In genomic region chr4:36414248-36414647, GRCh38 we compare ENCODE assay signal across 12 cellular contexts.
DNase-seq lines count a peak whose midpoint lies in the region; TF ChIP-seq lines count a peak whose summit lies in the region.
"Had no signal": no experiment of that assay in that cellular context is flagged by ENCODE, and none has a peak within 500 bp of the region (broad histone marks: within the 10 kb centered on the region; RNA-seq: fewer than 3 reads in every experiment).

No MANE protein-coding gene starts in this region.

- H3K4me2 ChIP-seq in SU-DHL-6 (ENCODE audit: low read depth, low read length, poor library complexity, severe bottlenecking) (no peak overlapping the region), GM23248 (ENCODE audit: unreplicated experiment) (no peak overlapping the region)

- H3K27me3 Mint-ChIP-seq in mesothelial cell of epicardium (ENCODE audit: low read depth): peaks cover 37% of the 10 kb centered on the region

- TF ChIP-seq CTCF in GM06990 (IDR thresholded peaks at IDR 0.05; ENCODE audit: insufficient read depth, low read length, poor library complexity, severe bottlenecking) (peak; percentile 42), HL-60 (IDR thresholded peaks at IDR 0.05; ENCODE audit: insufficient read depth, low read length) (peak; percentile 2), SU-DHL-6 (IDR thresholded peaks at IDR 0.05; ENCODE audit: insufficient read depth, low read length, poor library complexity, severe bottlenecking) (peak; percentile 13), mesothelial cell of epicardium (IDR thresholded peaks at IDR 0.05; ENCODE audit: unreplicated experiment) (peak; percentile 19)

- H3K9me3 ChIP-seq in SU-DHL-6 (ENCODE audit: insufficient read depth, low read length) (no peaks in the 10 kb centered on the region), GM23248 (ENCODE audit: low read depth) (no peaks in the 10 kb centered on the region)

- H4K20me1 ChIP-seq in SU-DHL-6 (ENCODE audit: low read depth, low read length) (no peaks in the 10 kb centered on the region), GM23248 (ENCODE audit: insufficient read depth) (no peaks in the 10 kb centered on the region)

- no peak overlapping the region for H3K4me3 Mint-ChIP-seq in mesothelial cell of epicardium
- H3K4me3 Mint-ChIP-seq: WTC11 had no signal

- DNase-seq in GM06990 (ENCODE audit: extremely low read depth, insufficient read length): no peak
- no peak for DNase-seq in HL-60 (ENCODE audit: low read depth in 1 of 2, low spot score in 1 of 2)
- DNase-seq in mesothelial cell of epicardium (ENCODE audit: low spot score in 2 of 2, unreplicated experiment in 2 of 2): no peak
- no peak for DNase-seq in GDM1 (lab: John Stamatoyannopoulos, UW)
- DNase-seq in NCI-H128 (lab: John Stamatoyannopoulos, UW; ENCODE audit: unreplicated experiment): no peak
- DNase-seq in central memory CD4-positive, alpha-beta T cell: no peak
- DNase-seq in GM23248: no peak
- DNase-seq: activated naive CD4-positive, alpha-beta T cell treated with anti-CD3 and anti-CD28 coated beads, Interleukin-2, amount 50 U/mL, for 16 hours; NCI-H82 had no signal

- H3K4me1 Mint-ChIP-seq in mesothelial cell of epicardium: no peaks in the 10 kb centered on the region
- H3K4me1 Mint-ChIP-seq: WTC11 had no signal

- H3K9ac ChIP-seq in SU-DHL-6 (ENCODE audit: low read length) (no peak overlapping the region), GM23248 (no peak overlapping the region)

- H3K36me3 ChIP-seq in GM06990 (ENCODE audit: control insufficient read depth, insufficient read depth, low read length) (no peaks in the 10 kb centered on the region), SU-DHL-6 (ENCODE audit: low read length) (no peaks in the 10 kb centered on the region), GM23248 (ENCODE audit: low read depth) (no peaks in the 10 kb centered on the region)

- no peak overlapping the region for H3K27ac Mint-ChIP-seq in mesothelial cell of epicardium
- H3K27ac Mint-ChIP-seq: WTC11 had no signal

- no peaks in the 10 kb centered on the region for H3K79me2 ChIP-seq in SU-DHL-6 (ENCODE audit: insufficient read depth, low read length)
- no peaks in the 10 kb centered on the region for H3K79me2 ChIP-seq in GM23248 (ENCODE audit: insufficient read depth)

- H3K4me3 ChIP-seq in GM06990 (replicated peaks; ENCODE audit: low read depth, low read length) (no peak overlapping the region), HL-60 (replicated peaks; ENCODE audit: insufficient read depth, low read length) (no peak overlapping the region), SU-DHL-6 (ENCODE audit: insufficient read depth, low read length, poor library complexity, severe bottlenecking) (no peak overlapping the region), GM23248 (no peak overlapping the region)

- H3K27me3 ChIP-seq in GM06990 (replicated peaks; ENCODE audit: control insufficient read depth, insufficient read depth, low read length) (no peaks in the 10 kb centered on the region), HL-60 (ENCODE audit: insufficient read depth, poor library complexity, severe bottlenecking) (no peaks in the 10 kb centered on the region), SU-DHL-6 (ENCODE audit: low read length) (no peaks in the 10 kb centered on the region), GM23248 (replicated peaks; ENCODE audit: insufficient read depth) (no peaks in the 10 kb centered on the region)

- no peak overlapping the region for H2AFZ ChIP-seq in SU-DHL-6 (ENCODE audit: low read depth, low read length, severe bottlenecking)
- H2AFZ ChIP-seq in GM23248: no peak overlapping the region

- H3K27ac ChIP-seq in HL-60 (replicated peaks): no peak overlapping the region
- H3K27ac ChIP-seq in SU-DHL-6 (ENCODE audit: low read depth, low read length): no peak overlapping the region
- H3K27ac ChIP-seq in GM23248: no peak overlapping the region
- H3K27ac ChIP-seq: epithelial cell of prostate had no signal

- H3K9me3 Mint-ChIP-seq in mesothelial cell of epicardium: no peaks in the 10 kb centered on the region
- H3K9me3 Mint-ChIP-seq: WTC11 had no signal

- H3K36me3 Mint-ChIP-seq in mesothelial cell of epicardium: no peaks in the 10 kb centered on the region
- H3K36me3 Mint-ChIP-seq: WTC11 had no signal

- WGBS in GM23248 (ENCODE audit: low coverage in 1 of 2, low lambda C conversion rate in 2 of 2, missing lambda C conversion rate in 2 of 2), 2 experiments: 27 to 32% methylated on average over 3 of the region's 3 CpGs

- no peaks in the 10 kb centered on the region for H3F3A ChIP-seq in SU-DHL-6 (ENCODE audit: insufficient read depth)
- no peaks in the 10 kb centered on the region for H3F3A ChIP-seq in GM23248 (ENCODE audit: insufficient read depth)

- in situ Hi-C loops in GM23248 (cut with MboI): loop anchor here (25.0 kb wide), 1 partner anchor 102 kb away; no protein-coding TSS in a partner anchor

- no peaks in the 10 kb centered on the region for H3K4me1 ChIP-seq in GM23248 (ENCODE audit: insufficient read depth)

- H3K9me2 ChIP-seq in SU-DHL-6 (replicated peaks; ENCODE audit: insufficient read depth, low read length): no peaks in the 10 kb centered on the region
- H3K9me2 ChIP-seq in GM23248 (ENCODE audit: insufficient read depth): no peaks in the 10 kb centered on the region
